Comparison of ENCODE assay signal across 19 cellular contexts in the genomic region with DNA sequence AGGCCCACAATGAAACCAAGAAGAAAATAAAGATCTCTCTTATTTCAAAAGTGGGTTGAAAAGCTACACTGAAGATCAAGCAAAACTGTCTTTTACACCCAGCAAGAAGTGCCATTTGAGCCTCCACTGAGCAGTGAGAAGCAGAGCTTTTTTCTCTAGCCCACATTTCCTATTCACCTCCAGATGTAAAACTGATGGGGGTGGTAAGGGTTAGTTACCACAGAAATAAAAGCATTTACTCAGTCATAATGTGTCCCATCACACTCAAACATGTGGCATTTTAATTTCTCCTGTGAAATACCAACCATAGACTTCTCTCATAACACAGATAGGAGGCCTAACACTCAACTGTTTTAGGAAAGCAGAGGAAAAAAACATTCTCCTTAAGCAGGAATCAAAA.
"Had no signal": no experiment of that assay in that cellular context is flagged by ENCODE, and none has a peak within 500 bp of the region (broad histone marks: within the 10 kb centered on the region; RNA-seq: fewer than 3 reads in every experiment).

No MANE protein-coding gene starts in this region.

- H3K27me3 Mint-ChIP-seq: activated B cell treated with CpG ODN at 0.5 μM for 24 hours; activated CD4-positive, alpha-beta memory T cell treated with anti-CD3 and anti-CD28 coated beads for 36 hours; activated naive CD4-positive, alpha-beta T cell treated with anti-CD3 and anti-CD28 coated beads, Interleukin-2, amount 10 ng/mL, durations not matched to agents 7 days and 5 days; natural killer cell treated with Interleukin-12 subunit alpha and Interleukin-12 subunit beta and Interleukin-15 and Interleukin-18, amount 100 ng/mL, for 72 hours had no signal

- DNase-seq: activated B cell treated with CpG ODN at 0.5 μM for 24 hours; activated CD4-positive, alpha-beta memory T cell treated with anti-CD3 and anti-CD28 coated beads for 36 hours; activated CD4-positive, alpha-beta T cell treated with anti-CD3 and anti-CD28 coated beads for 4 hours; activated effector memory CD4-positive, alpha-beta T cell treated with anti-CD3 and anti-CD28 coated beads, Interleukin-2, amount 50 U/mL, for 16 hours; activated naive CD4-positive, alpha-beta T cell treated with anti-CD3 and anti-CD28 coated beads, Interleukin-2, amount 10 ng/mL, durations not matched to agents 7 days and 5 days; activated T-cell treated with anti-CD3 and anti-CD28 coated beads, Interleukin-2, amount 50 U/mL, for 4 hours; adrenal gland; endodermal cell; heart left ventricle; islet precursor cell; left cardiac atrium; pancreas; psoas muscle; stimulated activated CD4-positive, alpha-beta T cell treated with anti-CD3 and anti-CD28 coated beads, Interleukin-4, amount 100 ng/mL, for 24 hours; T-helper 9 cell; testis; trophoblast cell; uterus had no signal

- H3K27ac Mint-ChIP-seq: activated B cell treated with CpG ODN at 0.5 μM for 24 hours; activated CD4-positive, alpha-beta memory T cell treated with anti-CD3 and anti-CD28 coated beads for 36 hours; activated naive CD4-positive, alpha-beta T cell treated with anti-CD3 and anti-CD28 coated beads, Interleukin-2, amount 10 ng/mL, durations not matched to agents 7 days and 5 days; endodermal cell had no signal

- H3K9me3 Mint-ChIP-seq: activated B cell treated with CpG ODN at 0.5 μM for 24 hours; activated CD4-positive, alpha-beta memory T cell treated with anti-CD3 and anti-CD28 coated beads for 36 hours; activated naive CD4-positive, alpha-beta T cell treated with anti-CD3 and anti-CD28 coated beads, Interleukin-2, amount 10 ng/mL, durations not matched to agents 7 days and 5 days; activated T-cell treated with anti-CD3 and anti-CD28 coated beads, Interleukin-2, amount 50 U/mL, for 4 hours; endodermal cell; natural killer cell treated with Interleukin-12 subunit alpha and Interleukin-12 subunit beta and Interleukin-15 and Interleukin-18, amount 100 ng/mL, for 72 hours had no signal

- ATAC-seq: pancreas, psoas muscle had no signal

- H3K4me3 Mint-ChIP-seq: activated B cell treated with CpG ODN at 0.5 μM for 24 hours; activated CD4-positive, alpha-beta memory T cell treated with anti-CD3 and anti-CD28 coated beads for 36 hours; activated naive CD4-positive, alpha-beta T cell treated with anti-CD3 and anti-CD28 coated beads, Interleukin-2, amount 10 ng/mL, durations not matched to agents 7 days and 5 days; activated T-cell treated with anti-CD3 and anti-CD28 coated beads, Interleukin-2, amount 50 U/mL, for 4 hours; endodermal cell; natural killer cell treated with Interleukin-12 subunit alpha and Interleukin-12 subunit beta and Interleukin-15 and Interleukin-18, amount 100 ng/mL, for 72 hours had no signal
